Comparison of ENCODE assay signal across 11 cellular contexts in genomic region chr14:91745329-91745728, GRCh38.
"Had no signal": no experiment of that assay in that cellular context is flagged by ENCODE, and none has a peak within 500 bp of the region (broad histone marks: within the 10 kb centered on the region; RNA-seq: fewer than 3 reads in every experiment).

No MANE protein-coding gene starts in this region.

- H3K9me3 ChIP-seq: lower lobe of right lung, thyroid gland, vagina had no signal

- H3K4me1 ChIP-seq: thyroid gland, vagina had no signal

- DNase-seq: activated CD4-positive, alpha-beta T cell treated with anti-CD3 and anti-CD28 coated beads, Interleukin-2, amount 10 ng/mL, durations not matched to agents 24 days and 14 days; activated naive CD4-positive, alpha-beta T cell treated with anti-CD3 and anti-CD28 coated beads for 36 hours; caudate nucleus; effector CD4-positive, alpha-beta T cell; lower lobe of right lung; naive thymus-derived CD4-positive, alpha-beta T cell; thyroid gland had no signal

- H3K4me3 ChIP-seq: coronary artery, lower lobe of right lung, skin epidermis, thyroid gland, vagina had no signal

- H3K27me3 ChIP-seq: thyroid gland, vagina had no signal

- H3K36me3 ChIP-seq: lower lobe of right lung, thyroid gland, vagina had no signal

- H3K27ac ChIP-seq: coronary artery, lower lobe of right lung, skin epidermis, thyroid gland, vagina had no signal

- ATAC-seq: lower lobe of right lung; naive thymus-derived CD4-positive, alpha-beta T cell; WTC11 had no signal
